8 cellular contexts compared by ENCODE assay signal in the genomic region with DNA sequence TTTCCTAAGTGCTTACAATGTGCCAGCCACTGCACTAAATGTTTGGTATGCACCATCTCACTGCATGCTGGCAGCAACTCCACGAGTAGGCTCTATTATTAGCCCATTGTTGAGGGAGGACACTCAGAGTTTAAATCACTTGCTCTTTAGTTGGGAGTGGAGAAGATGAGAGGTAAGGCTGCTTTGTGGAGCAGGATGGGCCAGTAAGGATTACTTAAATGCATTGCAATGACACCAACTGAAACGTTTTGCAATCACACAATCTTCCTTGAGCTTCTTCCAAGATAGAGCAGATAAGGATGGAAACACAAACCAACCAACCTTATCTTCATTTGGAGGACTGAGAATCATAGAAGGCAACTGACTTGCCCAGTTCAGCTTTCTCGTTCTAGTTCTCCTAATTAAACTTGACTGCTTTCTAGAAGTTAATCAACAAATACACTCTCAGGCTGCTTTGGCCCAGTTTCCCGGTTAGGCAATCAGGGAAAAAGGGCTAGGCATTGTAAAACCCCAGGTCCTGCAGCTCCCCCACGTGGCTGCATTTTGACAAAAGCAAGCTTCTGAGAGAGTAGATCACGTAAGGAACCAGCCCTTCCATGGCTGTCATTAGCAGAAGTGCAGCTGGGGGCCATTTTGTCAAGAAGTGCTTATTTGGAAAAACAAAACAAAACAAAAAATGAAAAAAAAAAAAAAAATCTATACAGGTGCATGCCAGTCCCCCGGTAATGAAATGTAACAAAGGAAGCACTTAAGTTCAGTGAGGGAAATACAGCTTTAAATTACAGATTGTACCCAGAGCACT.
A peak's percentile ranks its signal among the peaks of the same experiment; 100 is the strongest.
DNase-seq lines count a peak whose midpoint lies in the region; ATAC-seq and TF ChIP-seq lines count a peak whose summit lies in the region.

No MANE protein-coding gene starts in this region.

- H3K4me1 ChIP-seq in DOHH2 (ENCODE audit: control insufficient read depth, low read length) (peaks cover 90% of the 10 kb centered on the region), Karpas-422 (ENCODE audit: low read length) (peaks cover 17% of the 10 kb centered on the region), SK-N-SH (ENCODE audit: control insufficient read depth in 1 of 2, insufficient read depth in 2 of 2, low read depth in 1 of 2, low read length in 1 of 2) (peaks cover 13 to 39% of the 10 kb centered on the region in 2 experiments), heart right ventricle (peaks cover 7 to 65% (median 55%) of the 10 kb centered on the region in 9 donors), prostate gland (replicated peaks) (peaks cover 2% of the 10 kb centered on the region), vagina (peaks cover 42% of the 10 kb centered on the region)

- peak overlapping the region; percentile 41 for H3K4me2 ChIP-seq in DOHH2 (ENCODE audit: low read length)
- H3K4me2 ChIP-seq in Karpas-422 (ENCODE audit: low read depth, low read length, poor library complexity, severe bottlenecking) = peak overlapping the region; percentile 28
- peak overlapping the region; percentile 8; the same call in 1 of the 2 replicates for H3K4me2 ChIP-seq in SK-N-SH

- H3K27ac ChIP-seq in DOHH2 (ENCODE audit: low read depth, low read length) (no peak overlapping the region), Karpas-422 (ENCODE audit: low read length) (no peak overlapping the region), SK-N-SH (ENCODE audit: low read depth in 2 of 2, low read length in 1 of 2) (peak overlapping the region; percentile 53 to 93), heart right ventricle (peak overlapping the region in 9 of 10 donors; percentile 59 to 85 (median 82)), prostate gland (peak overlapping the region; percentile 12 to 31), vagina (peak overlapping the region; percentile 65)

- H3K36me3 ChIP-seq in DOHH2 (ENCODE audit: control insufficient read depth, low read length) = no peaks in the 10 kb centered on the region
- H3K36me3 ChIP-seq in Karpas-422 (ENCODE audit: insufficient read depth, low read length) = no peaks in the 10 kb centered on the region
- no peaks in the 10 kb centered on the region for H3K36me3 ChIP-seq in SK-N-SH (replicated peaks in 1 of 2; ENCODE audit: control insufficient read depth in 1 of 2, insufficient read depth in 2 of 2, low read length in 1 of 2)
- H3K36me3 ChIP-seq in heart right ventricle = no peaks in the 10 kb centered on the region
- H3K36me3 ChIP-seq in prostate gland = no peaks in the 10 kb centered on the region
- H3K36me3 ChIP-seq in vagina = no peaks in the 10 kb centered on the region

- CTCF ChIA-PET in SK-N-SH (lab: Yijun Ruan, JAX) = interaction anchor here (0.6 to 4.9 kb wide), 13 partner anchors 8 to 976 kb away, joined by 3 to 46 read pairs (median 4); no protein-coding TSS in a partner anchor

- DNase-seq in Karpas-422 = peak; percentile 89
- DNase-seq in SK-N-SH = peak; percentile 50
- DNase-seq in activated naive CD8-positive, alpha-beta T cell treated with anti-CD3 and anti-CD28 coated beads, Interleukin-2, amount 50 U/mL, for 16 hours (ENCODE audit: low read depth, low spot score) = peak; percentile 17
- peak; percentile 88 to 95 for DNase-seq in heart right ventricle
- peak; percentile 92 for DNase-seq in prostate gland (ENCODE audit: low spot score)
- peak in 1 of 2 donors; percentile 92 for DNase-seq in vagina (ENCODE audit: extremely low spot score in 2 of 2)

- H4K20me1 ChIP-seq in DOHH2 (ENCODE audit: control insufficient read depth, insufficient read depth, low read depth, low read length) (no peaks in the 10 kb centered on the region), Karpas-422 (ENCODE audit: insufficient read depth, low read depth, low read length) (no peaks in the 10 kb centered on the region), SK-N-SH (ENCODE audit: insufficient read depth) (no peaks in the 10 kb centered on the region)

- intact Hi-C loops in heart right ventricle (cut with DNase I) (loop anchor here (1.0 to 10.0 kb wide), 9 partner anchors 23 to 535 kb away; a partner anchor contains a TSS), prostate gland (cut with DNase I) (loop anchor here (5.0 to 10.0 kb wide), 2 partner anchors 125 to 362 kb away; no protein-coding TSS in a partner anchor), vagina (cut with DNase I) (no loop called here)

- ATAC-seq in GM21737 (IDR thresholded peaks at IDR 0.05; ENCODE audit: unreplicated experiment) (peak; percentile 46), heart right ventricle (peak; percentile 87 to 96 (median 94))

- no peaks in the 10 kb centered on the region for H3K27me3 ChIP-seq in DOHH2 (ENCODE audit: control insufficient read depth, low read length)
- no peaks in the 10 kb centered on the region for H3K27me3 ChIP-seq in Karpas-422 (ENCODE audit: low read length)
- H3K27me3 ChIP-seq in SK-N-SH (ENCODE audit: insufficient read depth) = no peaks in the 10 kb centered on the region
- H3K27me3 ChIP-seq in heart right ventricle = no peaks in the 10 kb centered on the region
- no peaks in the 10 kb centered on the region for H3K27me3 ChIP-seq in prostate gland (replicated peaks; ENCODE audit: insufficient read depth)
- no peaks in the 10 kb centered on the region for H3K27me3 ChIP-seq in vagina

- H3K9me3 ChIP-seq in DOHH2 (ENCODE audit: control insufficient read depth, insufficient read depth, low read length) (no peaks in the 10 kb centered on the region), Karpas-422 (ENCODE audit: low read length) (no peaks in the 10 kb centered on the region), SK-N-SH (no peaks in the 10 kb centered on the region), heart right ventricle (no peaks in the 10 kb centered on the region), prostate gland (no peaks in the 10 kb centered on the region), vagina (no peaks in the 10 kb centered on the region)

- H3K9ac ChIP-seq in Karpas-422 (ENCODE audit: low read length) = peak overlapping the region; percentile 21; the same call in 1 of the 2 replicates
- H3K9ac ChIP-seq in SK-N-SH = peak overlapping the region; percentile 81; the same call in 1 of the 2 replicates

- TF ChIP-seq CTCF in DOHH2 (IDR thresholded peaks at IDR 0.05; ENCODE audit: low read depth, low read length, poor library complexity, severe bottlenecking) (peak; percentile 89), SK-N-SH (IDR thresholded peaks at IDR 0.05) (peak; percentile 88), heart right ventricle (IDR thresholded peaks at IDR 0.05) (peak; percentile 60 to 87 (median 80)), prostate gland (IDR thresholded peaks at IDR 0.05) (peak in 3 of 4 experiments; percentile 66 to 80 (median 79)), vagina (IDR thresholded peaks at IDR 0.05) (peak; percentile 42 to 87 (median 66))

- H3K4me3 ChIP-seq in DOHH2 (ENCODE audit: low read length) (0 out of 2 replicates have a peak overlapping the region, but pooled peaks have one; percentile 15), Karpas-422 (ENCODE audit: low read length) (no peak overlapping the region), SK-N-SH (ENCODE audit: low read depth in 2 of 2, low read length in 1 of 2) (no peak overlapping the region), heart right ventricle (peak overlapping the region in 5 of 10 donors; percentile 17 to 36 (median 21)), prostate gland (no peak overlapping the region), vagina (no peak overlapping the region)

- H3K79me2 ChIP-seq in DOHH2 (ENCODE audit: control insufficient read depth, low read length) = no peaks in the 10 kb centered on the region
- no peaks in the 10 kb centered on the region for H3K79me2 ChIP-seq in Karpas-422 (ENCODE audit: low read length)
- H3K79me2 ChIP-seq in SK-N-SH (ENCODE audit: insufficient read depth) = no peaks in the 10 kb centered on the region

- POLR2A ChIA-PET in SK-N-SH (lab: Yijun Ruan, JAX) = no interaction called here

- H3K9me2 ChIP-seq in DOHH2 (replicated peaks; ENCODE audit: control insufficient read depth, low read length) (no peaks in the 10 kb centered on the region), Karpas-422 (replicated peaks; ENCODE audit: insufficient read depth, low read length) (no peaks in the 10 kb centered on the region), SK-N-SH (no peaks in the 10 kb centered on the region)

- H3F3A ChIP-seq in DOHH2 (ENCODE audit: control insufficient read depth, insufficient read depth) (peaks cover 14% of the 10 kb centered on the region), SK-N-SH (replicated peaks; ENCODE audit: insufficient read depth) (peaks cover 28% of the 10 kb centered on the region)

- TF ChIP-seq POLR2A in prostate gland (IDR thresholded peaks at IDR 0.05) (no peak), vagina (IDR thresholded peaks at IDR 0.05) (no peak)

- WGBS in SK-N-SH (ENCODE audit: low lambda C conversion rate) = 18% methylated on average over 7 of the region's 7 CpGs
- WGBS in heart right ventricle, 2 donors = 3 to 4% methylated on average over 7 of the region's 7 CpGs
- 9% methylated on average over 7 of the region's 7 CpGs for WGBS in prostate gland

- TF ChIP-seq EP300 in SK-N-SH (IDR thresholded peaks at IDR 0.05; ENCODE audit: borderline replicate concordance in 1 of 2, low read depth in 1 of 2, low read length in 1 of 2) = peak in 1 of 2 experiments; percentile 12; a peak in 1 of 4 replicates

- TF ChIP-seq RAD21 in SK-N-SH (IDR thresholded peaks at IDR 0.05; ENCODE audit: low read length) = peak; percentile 84

- no peak overlapping the region for H2AFZ ChIP-seq in Karpas-422 (ENCODE audit: low read length)
- H2AFZ ChIP-seq in SK-N-SH (ENCODE audit: low read depth) = peak overlapping the region; percentile 77

TF ChIP-seq in SK-N-SH, 30 proteins besides CTCF, POLR2A, EP300 and RAD21 (continues in another document):
- TF ChIP-seq GATA2 (CRISPR knock-in tag; IDR thresholded peaks at IDR 0.05) (no peak), YY1 (IDR thresholded peaks at IDR 0.05; ENCODE audit: low read depth) (peak; percentile 82), CHD2 (IDR thresholded peaks at IDR 0.05; ENCODE audit: low read length, partially characterized antibody) (no peak)
- TF ChIP-seq, protein P1, sequence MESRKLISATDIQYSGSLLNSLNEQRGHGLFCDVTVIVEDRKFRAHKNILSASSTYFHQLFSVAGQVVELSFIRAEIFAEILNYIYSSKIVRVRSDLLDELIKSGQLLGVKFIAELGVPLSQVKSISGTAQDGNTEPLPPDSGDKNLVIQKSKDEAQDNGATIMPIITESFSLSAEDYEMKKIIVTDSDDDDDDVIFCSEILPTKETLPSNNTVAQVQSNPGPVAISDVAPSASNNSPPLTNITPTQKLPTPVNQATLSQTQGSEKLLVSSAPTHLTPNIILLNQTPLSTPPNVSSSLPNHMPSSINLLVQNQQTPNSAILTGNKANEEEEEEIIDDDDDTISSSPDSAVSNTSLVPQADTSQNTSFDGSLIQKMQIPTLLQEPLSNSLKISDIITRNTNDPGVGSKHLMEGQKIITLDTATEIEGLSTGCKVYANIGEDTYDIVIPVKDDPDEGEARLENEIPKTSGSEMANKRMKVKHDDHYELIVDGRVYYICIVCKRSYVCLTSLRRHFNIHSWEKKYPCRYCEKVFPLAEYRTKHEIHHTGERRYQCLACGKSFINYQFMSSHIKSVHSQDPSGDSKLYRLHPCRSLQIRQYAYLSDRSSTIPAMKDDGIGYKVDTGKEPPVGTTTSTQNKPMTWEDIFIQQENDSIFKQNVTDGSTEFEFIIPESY (IDR thresholded peaks at IDR 0.05; ENCODE audit: borderline replicate concordance, low read depth) = no peak

Comparison
In these comparisons a context has a peak if more than half of its experiments do, and no peak if none do; other contexts are left out.
1. H3K27ac ChIP-seq: peak in SK-N-SH (2 of 2), heart right ventricle (9 of 10), prostate gland (2 of 2) and vagina (single experiment); none in DOHH2 (single experiment) and Karpas-422 (single experiment).
2. Peak in every context shown above with its lines, with median percentiles within 50 percentile points of each other: H3K4me2 ChIP-seq and CTCF ChIP-seq.